In genomic region chr2:85785027-85785822, GRCh38 we compare ENCODE assay signal across 9 cellular contexts. TPM values are rescaled to one million over a fixed set of nuclear protein-coding genes. Genes with fewer than 3 reads are reported as not detected.
A peak's percentile ranks its signal among the peaks of the same experiment; 100 is the strongest.
DNase-seq lines count a peak whose midpoint lies in the region; ATAC-seq and TF ChIP-seq lines count a peak whose summit lies in the region.
"Had no signal": no experiment of that assay in that cellular context is flagged by ENCODE, and none has a peak within 500 bp of the region (broad histone marks: within the 10 kb centered on the region; RNA-seq: fewer than 3 reads in every experiment).

No MANE protein-coding gene starts in this region.

- TF ChIP-seq EP300 in sigmoid colon (IDR thresholded peaks at IDR 0.05), result no peak

- WGBS in sigmoid colon, 2 donors, result 48 to 79% methylated on average over 25 of the region's 25 CpGs

- peaks cover 0 to 44% (median 31%) of the 10 kb centered on the region in 4 donors for H3K4me1 ChIP-seq in sigmoid colon

- no peak for ATAC-seq in HG03108 (IDR thresholded peaks at IDR 0.05; ENCODE audit: unreplicated experiment)

- peaks cover 0 to 13% (median 0%) of the 10 kb centered on the region in 4 donors for H3K36me3 ChIP-seq in sigmoid colon

- H3K9me3 ChIP-seq in sigmoid colon, result no peaks in the 10 kb centered on the region

- H3K27ac ChIP-seq in RWPE1 (peak overlapping the region; percentile 16; the same call in 1 of the 2 replicates), sigmoid colon (peak overlapping the region; percentile 71 to 86 (median 80))

- peak overlapping the region in 1 of 4 donors; percentile 2 for H3K4me3 ChIP-seq in sigmoid colon

- intact Hi-C loops in sigmoid colon (cut with DNase I), result loop anchor here (1.0 to 5.0 kb wide), 2 partner anchors 12 to 38 kb away; no protein-coding TSS in a partner anchor

- no peaks in the 10 kb centered on the region for H3K27me3 ChIP-seq in sigmoid colon

- CTCF ChIA-PET in RWPE1 (lab: Yijun Ruan, JAX), result interaction anchor here (0.7 kb wide), 1 partner anchor 29 kb away, joined by 3 read pairs; no protein-coding TSS in a partner anchor

- no peak for TF ChIP-seq CTCF in RWPE1 (conservative IDR thresholded peaks at IDR 0.05; ENCODE audit: low read depth)
- TF ChIP-seq CTCF in sigmoid colon (IDR thresholded peaks at IDR 0.05), result no peak

- peak; percentile 18 for DNase-seq in ELR (ENCODE audit: low read depth)
- DNase-seq in RWPE1 (ENCODE audit: low spot score), result no peak
- DNase-seq in glomerular visceral epithelial cell (ENCODE audit: extremely low spot score), result peak; percentile 77
- DNase-seq in sigmoid colon, result peak; percentile 85
- DNase-seq in NCI-H2107 (lab: John Stamatoyannopoulos, UW), result no peak
- DNase-seq in NCI-H748 (lab: John Stamatoyannopoulos, UW; ENCODE audit: unreplicated experiment), result no peak
- DNase-seq in NCI-H69 (lab: John Stamatoyannopoulos, UW), result no peak

- POLR2A ChIA-PET in RWPE1 (lab: Yijun Ruan, JAX; ENCODE audit: low non-redundant PET), result no interaction called here

- no peak for TF ChIP-seq POLR2A in sigmoid colon (IDR thresholded peaks at IDR 0.05)

RNA-seq across cellular contexts. Expression of gene ATOH8, which starts 31.4 kb away (rescaled TPM):
- 10 to 100 TPM; 12.4 to 20.6 (median 18.1) TPM for total RNA-seq in sigmoid colon
- polyA plus RNA-seq in sigmoid colon, result 1 to 10 TPM; 1.6 to 9.4 (median 6.6) TPM
- polyA plus RNA-seq: keratinocyte had no signal

Comparison
In these comparisons a context has a peak if more than half of its experiments do, and no peak if none do; other contexts are left out.
1. DNase-seq: peak in ELR (single experiment), glomerular visceral epithelial cell (single experiment) and sigmoid colon (single experiment); none in RWPE1 (single experiment), NCI-H2107 (single experiment), NCI-H748 (single experiment) and NCI-H69 (single experiment).